Comparison of ENCODE assay signal across 19 cellular contexts in genomic region chr7:151700621-151701185, GRCh38.
DNase-seq lines count a peak whose midpoint lies in the region; ATAC-seq and TF ChIP-seq lines count a peak whose summit lies in the region.
"Had no signal": no experiment of that assay in that cellular context is flagged by ENCODE, and none has a peak within 500 bp of the region (broad histone marks: within the 10 kb centered on the region; RNA-seq: fewer than 3 reads in every experiment).

No MANE protein-coding gene starts in this region.

- no peaks in the 10 kb centered on the region for H3K36me3 ChIP-seq in SK-N-SH (replicated peaks in 1 of 2; ENCODE audit: control insufficient read depth in 1 of 2, insufficient read depth in 2 of 2, low read length in 1 of 2)

- H3K27me3 ChIP-seq in SK-N-SH (ENCODE audit: insufficient read depth), result no peaks in the 10 kb centered on the region
- H3K27me3 ChIP-seq: esophagus muscularis mucosa had no signal

- no peaks in the 10 kb centered on the region for H4K20me1 ChIP-seq in SK-N-SH (ENCODE audit: insufficient read depth)

- intact Hi-C loops in sciatic nerve (cut with DNase I), result no loop called here

- CTCF ChIA-PET in SK-N-SH (lab: Yijun Ruan, JAX), result interaction anchor here (0.8 to 1.1 kb wide), 2 partner anchors 58 to 251 kb away, joined by 3 read pairs; no protein-coding TSS in a partner anchor

- TF ChIP-seq CTCF in SK-N-SH (IDR thresholded peaks at IDR 0.05), result no peak

- DNase-seq in SK-N-SH (no peak), RPMI7951 (ENCODE audit: low read depth) (peak; percentile 80), fibroblast of peridontal ligament (ENCODE audit: extremely low read depth) (peak; percentile 37), sciatic nerve (ENCODE audit: low spot score) (no peak), NCI-H146 treated with DMSO at 0.1 percent for 48 hours (lab: John Stamatoyannopoulos, UW; ENCODE audit: unreplicated experiment) (no peak)
- DNase-seq: activated CD4-positive, alpha-beta T cell treated with anti-CD3 and anti-CD28 coated beads for 36 hours; activated gamma-delta T cell treated with Interleukin-2 at 50 U/mL for 16 hours; anterior cingulate cortex; CD4-positive, alpha-beta memory T cell; natural killer cell; NCI-H187; NCI-H446 treated with DMSO at 0.1 percent for 48 hours; SHP77; stimulated activated naive CD8-positive, alpha-beta T cell treated with anti-CD3 and anti-CD28 coated beads, Interleukin-15, Interleukin-2, amounts not matched to agents 100 U/mL and 50 U/mL, for 24 hours had no signal

- no peaks in the 10 kb centered on the region for H3K9me2 ChIP-seq in SK-N-SH

- no peak for ATAC-seq in SK-N-SH treated with all-trans-retinoic acid at 6 μM for 48 hours
- ATAC-seq in sciatic nerve, result peak; percentile 12
- no peak for ATAC-seq in HG02870 (IDR thresholded peaks at IDR 0.05; ENCODE audit: unreplicated experiment)
- ATAC-seq in GM19328 (IDR thresholded peaks at IDR 0.05; ENCODE audit: unreplicated experiment), result no peak
- ATAC-seq: activated CD4-positive, alpha-beta T cell treated with anti-CD3 and anti-CD28 coated beads for 36 hours; natural killer cell; stimulated activated naive CD8-positive, alpha-beta T cell treated with anti-CD3 and anti-CD28 coated beads, Interleukin-15, Interleukin-2, amounts not matched to agents 100 U/mL and 50 U/mL, for 24 hours had no signal

- H3K9ac ChIP-seq in SK-N-SH, result no peak overlapping the region

- H2AFZ ChIP-seq in SK-N-SH (ENCODE audit: low read depth), result no peak overlapping the region

- H3K4me3 ChIP-seq in SK-N-SH (ENCODE audit: low read depth in 2 of 2, low read length in 1 of 2), result no peak overlapping the region
- H3K4me3 ChIP-seq: esophagus muscularis mucosa had no signal

- TF ChIP-seq RAD21 in SK-N-SH (IDR thresholded peaks at IDR 0.05; ENCODE audit: low read length), result no peak

- peak overlapping the region; percentile 58 for H3K4me2 ChIP-seq in SK-N-SH

- no peaks in the 10 kb centered on the region for H3K79me2 ChIP-seq in SK-N-SH (ENCODE audit: insufficient read depth)

- H3K9me3 ChIP-seq in SK-N-SH, result no peaks in the 10 kb centered on the region
- H3K9me3 ChIP-seq: esophagus muscularis mucosa had no signal

- TF ChIP-seq EP300 in SK-N-SH (IDR thresholded peaks at IDR 0.05; ENCODE audit: borderline replicate concordance in 1 of 2, low read depth in 1 of 2, low read length in 1 of 2), result no peak

- WGBS in SK-N-SH (ENCODE audit: low lambda C conversion rate), result 89% methylated on average over 14 of the region's 15 CpGs

- H3K27ac ChIP-seq in SK-N-SH (ENCODE audit: low read depth in 2 of 2, low read length in 1 of 2), result no peak overlapping the region
- H3K27ac ChIP-seq: 22Rv1 had no signal

- POLR2A ChIA-PET in SK-N-SH (lab: Yijun Ruan, JAX), result no interaction called here

- H3K4me1 ChIP-seq in SK-N-SH (ENCODE audit: control insufficient read depth in 1 of 2, insufficient read depth in 2 of 2, low read depth in 1 of 2, low read length in 1 of 2), result peaks cover 17 to 34% of the 10 kb centered on the region in 2 experiments

- H3F3A ChIP-seq in SK-N-SH (replicated peaks; ENCODE audit: insufficient read depth), result peaks cover 9% of the 10 kb centered on the region

TF ChIP-seq in SK-N-SH, 30 proteins besides CTCF, POLR2A, EP300 and RAD21:
- TF ChIP-seq GATA2 (CRISPR knock-in tag; IDR thresholded peaks at IDR 0.05) (no peak), PBX3 (IDR thresholded peaks at IDR 0.05) (0 out of 2 replicates have a peak, but pooled peaks have one; percentile 22), TCF12 (IDR thresholded peaks at IDR 0.05) (0 out of 2 replicates have a peak, but pooled peaks have one; percentile 14)

TF ChIP-seq in SK-N-SH treated with all-trans-retinoic acid at 6 μM for 48 hours, 23 proteins besides CTCF, POLR2A, EP300 and RAD21:
- TF ChIP-seq ZFP3 (CRISPR knock-in tag; IDR thresholded peaks at IDR 0.05) (no peak), ISL1 (CRISPR knock-in tag; IDR thresholded peaks at IDR 0.05) (no peak), ZNF8 (CRISPR knock-in tag; IDR thresholded peaks at IDR 0.05) (no peak), SNAI2 (CRISPR knock-in tag; IDR thresholded peaks at IDR 0.05) (no peak), ZFP30 (CRISPR knock-in tag; IDR thresholded peaks at IDR 0.05) (no peak), POU6F1 (CRISPR knock-in tag; IDR thresholded peaks at IDR 0.05; ENCODE audit: borderline replicate concordance, low read depth) (no peak), BACH2 (CRISPR knock-in tag; IDR thresholded peaks at IDR 0.05; ENCODE audit: borderline replicate concordance) (no peak), PATZ1 (CRISPR knock-in tag; IDR thresholded peaks at IDR 0.05; ENCODE audit: borderline replicate concordance) (no peak), CSRNP3 (CRISPR knock-in tag; IDR thresholded peaks at IDR 0.05) (no peak), TCF4 (CRISPR knock-in tag; IDR thresholded peaks at IDR 0.05; ENCODE audit: borderline replicate concordance) (no peak), ZC3H10 (CRISPR knock-in tag; IDR thresholded peaks at IDR 0.05) (no peak), OSR1 (CRISPR knock-in tag; IDR thresholded peaks at IDR 0.05) (no peak), ZNF565 (CRISPR knock-in tag; conservative IDR thresholded peaks at IDR 0.05; ENCODE audit: low read depth) (no peak)
TF ChIP-seq in SK-N-SH treated with all-trans-retinoic acid at 6 μM for 48 hours: peak in this region for 0.

Comparison
In these comparisons a context has a peak if more than half of its experiments do, and no peak if none do; other contexts are left out.
1. DNase-seq: peak in RPMI7951 (single experiment) and fibroblast of peridontal ligament (single experiment); none in SK-N-SH (single experiment), sciatic nerve (single experiment) and NCI-H146 treated with DMSO at 0.1 percent for 48 hours (single experiment).